ENCODE assay signal across 8 cellular contexts in genomic region chr12:80260269-80260668, GRCh38.
"Had no signal": no experiment of that assay in that cellular context is flagged by ENCODE, and none has a peak within 500 bp of the region (broad histone marks: within the 10 kb centered on the region; RNA-seq: fewer than 3 reads in every experiment).

No MANE protein-coding gene starts in this region.

- H3K9me3 ChIP-seq: HAP-1 had no signal

- H3K4me3 ChIP-seq: GM23248, HAP-1 had no signal

- ATAC-seq: HCT116, HepG2 had no signal

- DNase-seq: GM23248, GOT3, H7, KBM-7 had no signal

- H3K27ac ChIP-seq: GM23248, HL-60 had no signal

- H3K4me1 ChIP-seq: HAP-1 had no signal

- H3K36me3 ChIP-seq: HAP-1 had no signal
